In genomic region chr1:68495968-68496679, GRCh38 we compare ENCODE assay signal across 8 cellular contexts. TPM values are rescaled to one million over a fixed set of nuclear protein-coding genes. Genes with fewer than 3 reads are reported as not detected.
DNase-seq lines count a peak whose midpoint lies in the region; ATAC-seq, FAIRE-seq and TF ChIP-seq lines count a peak whose summit lies in the region.
"Had no signal": no experiment of that assay in that cellular context is flagged by ENCODE, and none has a peak within 500 bp of the region (broad histone marks: within the 10 kb centered on the region; RNA-seq: fewer than 3 reads in every experiment).

No MANE protein-coding gene starts in this region.

- H3K9ac ChIP-seq in kidney (ENCODE audit: low read length in 2 of 2) = peak overlapping the region; percentile 46 to 53

- peak; percentile 25 for ATAC-seq in GM21528 (IDR thresholded peaks at IDR 0.05; ENCODE audit: low FRiP score, unreplicated experiment)
- ATAC-seq in activated CD8-positive, alpha-beta T cell treated with anti-CD3 and anti-CD28 coated beads for 36 hours = peak; percentile 41

- H3K27ac Mint-ChIP-seq in activated CD8-positive, alpha-beta T cell treated with anti-CD3 and anti-CD28 coated beads for 36 hours = peak overlapping the region; percentile 43

- TF ChIP-seq CTCF in LNCaP clone FGC (IDR thresholded peaks at IDR 0.05; ENCODE audit: control insufficient read depth, extremely low read depth, insufficient read depth) (no peak), kidney (IDR thresholded peaks at IDR 0.05; ENCODE audit: borderline replicate concordance, extremely low read depth, insufficient read depth) (no peak), tibial artery (IDR thresholded peaks at IDR 0.05) (no peak)
- no peak for TF ChIP-seq CTCF in activated CD8-positive, alpha-beta T cell treated with anti-CD3 and anti-CD28 coated beads for 36 hours (IDR thresholded peaks at IDR 0.05)

- peaks cover 27% of the 10 kb centered on the region for H3K27me3 Mint-ChIP-seq in activated CD8-positive, alpha-beta T cell treated with anti-CD3 and anti-CD28 coated beads for 36 hours

- H3K36me3 ChIP-seq in kidney (ENCODE audit: control insufficient read depth in 1 of 2, insufficient read depth in 2 of 2, low read length in 2 of 2) = no peaks in the 10 kb centered on the region
- H3K36me3 ChIP-seq in tibial artery = no peaks in the 10 kb centered on the region

- POLR2A ChIA-PET in activated CD8-positive, alpha-beta T cell treated with anti-CD3 and anti-CD28 coated beads for 36 hours (lab: Charles Lee) = no interaction called here

- CTCF ChIA-PET in activated CD8-positive, alpha-beta T cell treated with anti-CD3 and anti-CD28 coated beads for 36 hours (lab: Charles Lee) = no interaction called here

- H3K4me1 Mint-ChIP-seq in activated CD8-positive, alpha-beta T cell treated with anti-CD3 and anti-CD28 coated beads for 36 hours (ENCODE audit: low read depth) = peaks cover 9% of the 10 kb centered on the region

- H3K4me3 ChIP-seq in GM08714 (ENCODE audit: low read length) (peak overlapping the region; percentile 70), LNCaP clone FGC (ENCODE audit: low read depth, low read length) (peak overlapping the region; percentile 57), kidney (ENCODE audit: low read length in 2 of 2) (peak overlapping the region; percentile 83 to 88), tibial artery (peak overlapping the region; percentile 60 to 64)

- H3K9me3 ChIP-seq in kidney (ENCODE audit: control insufficient read depth in 1 of 2, low read length in 2 of 2) = no peaks in the 10 kb centered on the region
- no peaks in the 10 kb centered on the region for H3K9me3 ChIP-seq in tibial artery

- H3K9me3 Mint-ChIP-seq in activated CD8-positive, alpha-beta T cell treated with anti-CD3 and anti-CD28 coated beads for 36 hours = no peaks in the 10 kb centered on the region

- H3K4me3 Mint-ChIP-seq in activated CD8-positive, alpha-beta T cell treated with anti-CD3 and anti-CD28 coated beads for 36 hours = peak overlapping the region; percentile 83

- no peak overlapping the region for H3K27ac ChIP-seq in kidney (ENCODE audit: low read depth in 2 of 2, low read length in 2 of 2)
- H3K27ac ChIP-seq in tibial artery = peak overlapping the region; percentile 5 to 67

- DNase-seq in LNCaP clone FGC (ENCODE audit: low read depth) (no peak), kidney (no peak), tibial artery (no peak)
- DNase-seq in activated CD8-positive, alpha-beta T cell treated with anti-CD3 and anti-CD28 coated beads for 36 hours = peak; percentile 5
- DNase-seq in effector CD4-positive, alpha-beta T cell = no peak

- H3K36me3 Mint-ChIP-seq in activated CD8-positive, alpha-beta T cell treated with anti-CD3 and anti-CD28 coated beads for 36 hours (ENCODE audit: low read depth) = peaks cover 2% of the 10 kb centered on the region

- intact Hi-C loops in activated CD8-positive, alpha-beta T cell treated with anti-CD3 and anti-CD28 coated beads for 36 hours (cut with micrococcal nuclease) = no loop called here
- intact Hi-C loops in kidney (cut with DNase I) (no loop called here), tibial artery (cut with DNase I; ENCODE audit: low total_unique reads) (no loop called here)

- no peak for FAIRE-seq in kidney (lab: Jason Lieb, UNC)

- H3K4me1 ChIP-seq in kidney (ENCODE audit: control insufficient read depth in 1 of 2, insufficient read depth in 1 of 2, low read depth in 1 of 2, low read length in 2 of 2) (peaks cover 5 to 8% of the 10 kb centered on the region in 2 donors), tibial artery (peaks cover 0 to 10% (median 9%) of the 10 kb centered on the region in 4 donors)

- no peaks in the 10 kb centered on the region for H3K27me3 ChIP-seq in tibial artery

RNA-seq across cellular contexts. Expression of gene DEPDC1, which starts 0.8 kb away (rescaled TPM):
- 10 to 100 TPM; 15.7 to 16.0 TPM for total RNA-seq in activated CD8-positive, alpha-beta T cell treated with anti-CD3 and anti-CD28 coated beads for 36 hours
- total RNA-seq in kidney = 0.63 TPM
- not detected for polyA plus RNA-seq in kidney (ENCODE audit: insufficient read depth, low read depth, low replicate concordance)

RNA-seq across cellular contexts. Expression of gene RPE65, which starts 46.4 kb away (rescaled TPM):
- not detected for total RNA-seq in activated CD8-positive, alpha-beta T cell treated with anti-CD3 and anti-CD28 coated beads for 36 hours
- total RNA-seq in kidney = not detected
- polyA plus RNA-seq in kidney (ENCODE audit: insufficient read depth, low read depth, low replicate concordance) = not detected
- polyA plus RNA-seq: adipose tissue had no signal

Comparison
In these comparisons a context has a peak if more than half of its experiments do, and no peak if none do; other contexts are left out.
1. H3K27ac ChIP-seq: peak in tibial artery (2 of 2); none in kidney (0 of 2).
2. RNA of gene DEPDC1, which starts 0.8 kb away (total RNA-seq): 15.7 to 16.0 TPM in activated CD8-positive, alpha-beta T cell treated with anti-CD3 and anti-CD28 coated beads for 36 hours; 0.63 TPM in kidney (single experiment); every median in the first group is over 10 times any median in the second.
3. Peak in every context shown above with its lines, with median percentiles within 50 percentile points of each other: H3K4me3 ChIP-seq.